ENCODE assay signal across 35 cellular contexts in the genomic region with DNA sequence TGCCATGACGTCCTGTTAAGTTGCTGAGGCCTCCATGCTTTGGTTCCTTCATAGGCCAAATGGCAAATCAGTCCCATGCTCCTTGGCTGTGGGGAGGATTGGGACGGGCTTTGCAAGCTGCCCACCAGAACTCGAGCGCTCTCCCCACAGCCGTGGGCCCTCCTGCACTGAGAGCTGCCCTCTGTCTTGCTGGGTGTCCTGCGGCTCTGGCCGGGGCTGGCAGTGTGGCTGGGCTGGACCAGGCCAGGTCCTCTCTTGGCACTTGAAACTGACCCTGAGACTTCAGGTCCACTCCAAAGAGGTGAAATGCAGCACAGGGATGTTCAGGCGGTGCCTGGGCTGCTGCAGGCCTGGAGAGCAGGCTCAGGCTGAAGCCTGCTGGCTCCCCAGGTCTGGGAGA. TPM values are rescaled to one million over a fixed set of nuclear protein-coding genes. Genes with fewer than 3 reads are reported as not detected.
"Had no signal": no experiment of that assay in that cellular context is flagged by ENCODE, and none has a peak within 500 bp of the region (broad histone marks: within the 10 kb centered on the region; RNA-seq: fewer than 3 reads in every experiment).

No MANE protein-coding gene starts in this region.

- H3K4me1 ChIP-seq: colonic mucosa had no signal

- H3K9me3 ChIP-seq: colonic mucosa, esophagus squamous epithelium, gastroesophageal sphincter had no signal

- H3K27me3 ChIP-seq: brain microvascular endothelial cell, colonic mucosa had no signal

- H3K4me3 ChIP-seq: colonic mucosa, esophagus squamous epithelium, gastroesophageal sphincter had no signal

- DNase-seq: activated B cell treated with CpG ODN at 0.5 μM for 24 hours; activated CD4-positive, alpha-beta T cell treated with anti-CD3 and anti-CD28 coated beads for 48 hours; activated CD4-positive, alpha-beta T cell treated with anti-CD3 and anti-CD28 coated beads, Interleukin-2, amount 50 U/mL, for 1 hour; activated CD4-positive, alpha-beta T cell treated with anti-CD3 and anti-CD28 coated beads, Interleukin-2, amount 50 U/mL, for 48 hours; activated CD8-positive, alpha-beta memory T cell treated with anti-CD3 and anti-CD28 coated beads for 24 hours; activated CD8-positive, alpha-beta T cell treated with anti-CD3 and anti-CD28 coated beads for 36 hours; activated effector memory CD4-positive, alpha-beta T cell treated with Interleukin-2 at 50 U/mL for 16 hours; activated gamma-delta T cell treated with Interleukin-2 at 50 U/mL for 16 hours; activated naive CD4-positive, alpha-beta T cell treated with anti-CD3 and anti-CD28 coated beads, Interleukin-2, amount 50 U/mL, for 16 hours; activated naive CD4-positive, alpha-beta T cell treated with Interleukin-2 at 50 U/mL for 16 hours; activated T-cell treated with anti-CD3 and anti-CD28 coated beads, Interleukin-2, amount 50 U/mL, for 4 hours; amniotic stem cell; anterior cingulate cortex; brain microvascular endothelial cell; caudate nucleus; colonic mucosa; effector CD8-positive, alpha-beta T cell; esophagus squamous epithelium; foreskin melanocyte; T-helper 1 cell; T-helper 17 cell; T1000; WERI-Rb-1 had no signal

- H3K36me3 ChIP-seq: brain microvascular endothelial cell, colonic mucosa, esophagus squamous epithelium, gastroesophageal sphincter, WERI-Rb-1 had no signal

- H3K27ac ChIP-seq: brain microvascular endothelial cell, colonic mucosa, epithelial cell of prostate, esophagus squamous epithelium, gastroesophageal sphincter had no signal

- ATAC-seq: activated CD4-positive, CD25-positive, alpha-beta regulatory T cell treated with anti-CD3 and anti-CD28 coated beads, Interleukin-2, amount 50 U/mL, for 24 hours; activated CD8-positive, alpha-beta T cell treated with anti-CD3 and anti-CD28 coated beads for 36 hours; activated T-cell treated with anti-CD3 and anti-CD28 coated beads, Interleukin-2, amount 50 U/mL, for 4 hours; activated T-helper 17 cell treated with anti-CD3 and anti-CD28 coated beads, Interleukin-2, amount 50 U/mL, for 72 hours; gastroesophageal sphincter; T-helper 17 cell had no signal

RNA-seq across cellular contexts. Expression of a gene that starts 7.0 kb away (rescaled TPM):
- total RNA-seq: activated B cell treated with CpG ODN at 0.5 μM for 24 hours; activated CD8-positive, alpha-beta T cell treated with anti-CD3 and anti-CD28 coated beads for 36 hours; activated T-cell treated with anti-CD3 and anti-CD28 coated beads, Interleukin-2, amount 50 U/mL, for 4 hours; activated T-helper 17 cell treated with anti-CD3 and anti-CD28 coated beads, Interleukin-2, amount 50 U/mL, for 72 hours; astrocyte; bronchial epithelial cell; colonic mucosa; dermis microvascular lymphatic vessel endothelial cell; endothelial cell of umbilical vein; esophagus squamous epithelium; fibroblast of lung; fibroblast of villous mesenchyme; gastroesophageal sphincter; T-helper 17 cell had no signal
- polyA plus RNA-seq: adipose tissue, endothelial cell of umbilical vein, esophagus, fibroblast of lung had no signal

RNA-seq across cellular contexts. Expression of a gene that starts 16.8 kb away (rescaled TPM):
- total RNA-seq: activated B cell treated with CpG ODN at 0.5 μM for 24 hours; activated T-helper 17 cell treated with anti-CD3 and anti-CD28 coated beads, Interleukin-2, amount 50 U/mL, for 72 hours; bronchial epithelial cell; endothelial cell of umbilical vein; T-helper 17 cell had no signal
- polyA plus RNA-seq: endothelial cell of umbilical vein had no signal
